Comparison of ENCODE assay signal across 7 cellular contexts in genomic region chr19:41297628-41298326, GRCh38. TPM values are rescaled to one million over a fixed set of nuclear protein-coding genes. Genes with fewer than 3 reads are reported as not detected.
DNase-seq lines count a peak whose midpoint lies in the region; ATAC-seq and TF ChIP-seq lines count a peak whose summit lies in the region.

No MANE protein-coding gene starts in this region.

- POLR2A ChIA-PET in activated CD8-positive, alpha-beta T cell treated with anti-CD3 and anti-CD28 coated beads, Interleukin-2, amount 10 ng/mL, durations not matched to agents 7 days and 5 days (lab: Charles Lee) = interaction anchor here (0.8 to 4.3 kb wide), 4 partner anchors 10 to 34 kb away, joined by 3 to 26 read pairs (median 7); partner anchors contain the start of gene CCDC97

- CTCF ChIA-PET in activated CD8-positive, alpha-beta T cell treated with anti-CD3 and anti-CD28 coated beads, Interleukin-2, amount 10 ng/mL, durations not matched to agents 7 days and 5 days (lab: Charles Lee) = interaction anchor here (1.0 to 3.5 kb wide), 4 partner anchors 9 to 35 kb away, joined by 3 to 28 read pairs (median 4); no protein-coding TSS in a partner anchor

- no peak for DNase-seq in activated CD8-positive, alpha-beta T cell treated with anti-CD3 and anti-CD28 coated beads, Interleukin-2, amount 10 ng/mL, durations not matched to agents 7 days and 5 days
- no peak for DNase-seq in mesothelial cell of epicardium (ENCODE audit: low spot score in 2 of 2, unreplicated experiment in 2 of 2)
- DNase-seq in NCI-H187 treated with DMSO at 0.1 percent for 48 hours (lab: John Stamatoyannopoulos, UW) = no peak
- DNase-seq in AG20443 (ENCODE audit: low spot score) = no peak
- no peak for DNase-seq in putamen (ENCODE audit: low spot score)

- no peaks in the 10 kb centered on the region for H3K9me3 Mint-ChIP-seq in activated CD8-positive, alpha-beta T cell treated with anti-CD3 and anti-CD28 coated beads, Interleukin-2, amount 10 ng/mL, durations not matched to agents 7 days and 5 days (ENCODE audit: insufficient read depth)
- H3K9me3 Mint-ChIP-seq in mesothelial cell of epicardium = no peaks in the 10 kb centered on the region

- TF ChIP-seq CTCF in mesothelial cell of epicardium (IDR thresholded peaks at IDR 0.05; ENCODE audit: unreplicated experiment) = no peak

- no peak overlapping the region for H3K4me3 Mint-ChIP-seq in activated CD8-positive, alpha-beta T cell treated with anti-CD3 and anti-CD28 coated beads, Interleukin-2, amount 10 ng/mL, durations not matched to agents 7 days and 5 days
- H3K4me3 Mint-ChIP-seq in mesothelial cell of epicardium = no peak overlapping the region

- peak overlapping the region; percentile 80 for H3K27ac Mint-ChIP-seq in activated CD8-positive, alpha-beta T cell treated with anti-CD3 and anti-CD28 coated beads, Interleukin-2, amount 10 ng/mL, durations not matched to agents 7 days and 5 days
- peak overlapping the region; percentile 76 for H3K27ac Mint-ChIP-seq in mesothelial cell of epicardium

- H3K27me3 Mint-ChIP-seq in activated CD8-positive, alpha-beta T cell treated with anti-CD3 and anti-CD28 coated beads, Interleukin-2, amount 10 ng/mL, durations not matched to agents 7 days and 5 days (ENCODE audit: low read depth) = no peaks in the 10 kb centered on the region
- no peaks in the 10 kb centered on the region for H3K27me3 Mint-ChIP-seq in mesothelial cell of epicardium (ENCODE audit: low read depth)

- H3K4me1 Mint-ChIP-seq in activated CD8-positive, alpha-beta T cell treated with anti-CD3 and anti-CD28 coated beads, Interleukin-2, amount 10 ng/mL, durations not matched to agents 7 days and 5 days (ENCODE audit: low read depth) = peaks cover 84% of the 10 kb centered on the region
- H3K4me1 Mint-ChIP-seq in mesothelial cell of epicardium = no peaks in the 10 kb centered on the region

- H3K36me3 Mint-ChIP-seq in activated CD8-positive, alpha-beta T cell treated with anti-CD3 and anti-CD28 coated beads, Interleukin-2, amount 10 ng/mL, durations not matched to agents 7 days and 5 days (ENCODE audit: low read depth) = peaks cover 94% of the 10 kb centered on the region
- H3K36me3 Mint-ChIP-seq in mesothelial cell of epicardium = peaks cover 54% of the 10 kb centered on the region

- ATAC-seq in GM18909 (IDR thresholded peaks at IDR 0.05; ENCODE audit: poor library complexity, unreplicated experiment) (peak; percentile 79), HG02885 (IDR thresholded peaks at IDR 0.05; ENCODE audit: poor library complexity, unreplicated experiment) (peak; percentile 83)
- peak; percentile 43 for ATAC-seq in activated CD8-positive, alpha-beta T cell treated with anti-CD3 and anti-CD28 coated beads, Interleukin-2, amount 10 ng/mL, durations not matched to agents 7 days and 5 days

RNA-seq across cellular contexts. Expression of gene CCDC97, which starts 12.2 kb away (rescaled TPM):
- total RNA-seq in activated CD8-positive, alpha-beta T cell treated with anti-CD3 and anti-CD28 coated beads, Interleukin-2, amount 10 ng/mL, durations not matched to agents 7 days and 5 days = 10 to 100 TPM; 33.5 to 36.1 TPM
- 40.5 to 41.9 TPM (median 40.6 TPM) in 3 replicates for total RNA-seq in mesothelial cell of epicardium

RNA-seq across cellular contexts. Expression of gene HNRNPUL1, which starts 33.6 kb away (rescaled TPM):
- total RNA-seq in activated CD8-positive, alpha-beta T cell treated with anti-CD3 and anti-CD28 coated beads, Interleukin-2, amount 10 ng/mL, durations not matched to agents 7 days and 5 days = 100 to 1,000 TPM; 332 to 340 TPM
- total RNA-seq in mesothelial cell of epicardium = 246 to 262 TPM (median 249 TPM) in 3 replicates

RNA-seq across cellular contexts. Expression of gene TGFB1, which starts 55.9 kb away (rescaled TPM):
- total RNA-seq in activated CD8-positive, alpha-beta T cell treated with anti-CD3 and anti-CD28 coated beads, Interleukin-2, amount 10 ng/mL, durations not matched to agents 7 days and 5 days = 100 to 1,000 TPM; 210 to 231 TPM
- 24.9 to 26.5 TPM (median 25.2 TPM) in 3 replicates for total RNA-seq in mesothelial cell of epicardium
